In genomic region chr18:31504455-31505147, GRCh38 we compare ENCODE assay signal across 3 cellular contexts.
A peak's percentile ranks its signal among the peaks of the same experiment; 100 is the strongest.
TF ChIP-seq lines count a peak whose summit lies in the region.

No MANE protein-coding gene starts in this region.

TF ChIP-seq in GM12878, 131 proteins besides CTCF, POLR2A, EP300 and RAD21:
- no peak for TF ChIP-seq CEBPZ (IDR thresholded peaks at IDR 0.05; ENCODE audit: low read depth, low read length)
- no peak for TF ChIP-seq CREM (IDR thresholded peaks at IDR 0.05; ENCODE audit: low read depth)
- TF ChIP-seq BMI1 (IDR thresholded peaks at IDR 0.05; ENCODE audit: borderline replicate concordance) = no peak
- no peak for TF ChIP-seq MXI1 (IDR thresholded peaks at IDR 0.05; ENCODE audit: low read depth, low read length)
- TF ChIP-seq E4F1 (IDR thresholded peaks at IDR 0.05; ENCODE audit: borderline replicate concordance, partially characterized antibody) = no peak
- no peak for TF ChIP-seq TCF3 (IDR thresholded peaks at IDR 0.05; ENCODE audit: borderline replicate concordance, insufficient read depth, low read depth, low read length)
- no peak for TF ChIP-seq IKZF2 (IDR thresholded peaks at IDR 0.05)
- no peak for TF ChIP-seq NRF1 (conservative IDR thresholded peaks at IDR 0.05; ENCODE audit: low read depth, low read length)
- no peak for TF ChIP-seq MAX (IDR thresholded peaks at IDR 0.05; ENCODE audit: low read depth, low read length)

TF ChIP-seq in HepG2, 621 proteins besides CTCF, POLR2A, EP300 and RAD21:
- 0 out of 2 replicates have a peak, but pooled peaks have one; percentile 9 for TF ChIP-seq POLR2G (IDR thresholded peaks at IDR 0.05; ENCODE audit: low read depth, low read length)
- TF ChIP-seq RERE (CRISPR knock-in tag; IDR thresholded peaks at IDR 0.05; ENCODE audit: low read depth) = no peak
- TF ChIP-seq ZNF124 (CRISPR knock-in tag; IDR thresholded peaks at IDR 0.05) = no peak
TF ChIP-seq in HepG2: peak in this region for 1.

TF ChIP-seq in SK-N-SH treated with all-trans-retinoic acid at 6 μM for 48 hours, 23 proteins besides CTCF, POLR2A, EP300 and RAD21:
- TF ChIP-seq ARNTL (CRISPR knock-in tag; IDR thresholded peaks at IDR 0.05; ENCODE audit: borderline replicate concordance, low read depth) (no peak), SNAI2 (CRISPR knock-in tag; IDR thresholded peaks at IDR 0.05) (no peak), ESRRG (CRISPR knock-in tag; IDR thresholded peaks at IDR 0.05) (no peak), RARB (CRISPR knock-in tag; IDR thresholded peaks at IDR 0.05) (no peak), ZC3H10 (CRISPR knock-in tag; IDR thresholded peaks at IDR 0.05) (no peak), CSDC2 (CRISPR knock-in tag; IDR thresholded peaks at IDR 0.05) (no peak), TCF4 (CRISPR knock-in tag; IDR thresholded peaks at IDR 0.05; ENCODE audit: borderline replicate concordance) (no peak), TSHZ2 (CRISPR knock-in tag; IDR thresholded peaks at IDR 0.05) (no peak), OSR1 (CRISPR knock-in tag; IDR thresholded peaks at IDR 0.05) (no peak), PATZ1 (CRISPR knock-in tag; IDR thresholded peaks at IDR 0.05; ENCODE audit: borderline replicate concordance) (no peak), GLIS3 (CRISPR knock-in tag; IDR thresholded peaks at IDR 0.05) (no peak), ZNF565 (CRISPR knock-in tag; conservative IDR thresholded peaks at IDR 0.05; ENCODE audit: low read depth) (no peak), ZFP3 (CRISPR knock-in tag; IDR thresholded peaks at IDR 0.05) (no peak), PPARA (CRISPR knock-in tag; IDR thresholded peaks at IDR 0.05; ENCODE audit: borderline replicate concordance) (no peak), BACH2 (CRISPR knock-in tag; IDR thresholded peaks at IDR 0.05; ENCODE audit: borderline replicate concordance) (no peak), ISL1 (CRISPR knock-in tag; IDR thresholded peaks at IDR 0.05) (no peak), POU6F1 (CRISPR knock-in tag; IDR thresholded peaks at IDR 0.05; ENCODE audit: borderline replicate concordance, low read depth) (no peak)
TF ChIP-seq in SK-N-SH treated with all-trans-retinoic acid at 6 μM for 48 hours: peak in this region for 0.
